In genomic region chr10:27801171-27801785, GRCh38 we compare ENCODE assay signal across 25 cellular contexts. TPM values are rescaled to one million over a fixed set of nuclear protein-coding genes. Genes with fewer than 3 reads are reported as not detected.
A peak's percentile ranks its signal among the peaks of the same experiment; 100 is the strongest.
DNase-seq lines count a peak whose midpoint lies in the region; ATAC-seq and TF ChIP-seq lines count a peak whose summit lies in the region.
"Had no signal": no experiment of that assay in that cellular context is flagged by ENCODE, and none has a peak within 500 bp of the region (broad histone marks: within the 10 kb centered on the region; RNA-seq: fewer than 3 reads in every experiment).

No MANE protein-coding gene starts in this region.

- dilution Hi-C loops in mammary epithelial cell (cut with HindIII; ENCODE audit: low sequenced_read_pairs): no loop called here

- WGBS in mammary epithelial cell (ENCODE audit: low coverage, missing lambda C conversion rate): 58% methylated on average over 3 of the region's 3 CpGs
- 77 to 80% methylated on average over 3 of the region's 3 CpGs for WGBS in GM23248 (ENCODE audit: low coverage in 1 of 2, low lambda C conversion rate in 2 of 2, missing lambda C conversion rate in 2 of 2), 2 experiments
- no CpG with 5 or more reads among the region's 3 CpGs for WGBS in neuronal stem cell (ENCODE audit: extremely low coverage in 2 of 2, insufficient read length in 2 of 2, insufficient replicate concordance in 1 of 2), 2 donors

- no peak overlapping the region for H3K4me3 Mint-ChIP-seq in MCF 10A (ENCODE audit: unreplicated experiment)
- no peak overlapping the region for H3K4me3 Mint-ChIP-seq in CD4-positive, alpha-beta T cell
- H3K4me3 Mint-ChIP-seq: CD8-positive, alpha-beta T cell had no signal

- no peak overlapping the region for H2BK5ac ChIP-seq in neuronal stem cell (ENCODE audit: low read length)

- H3K4me1 Mint-ChIP-seq in MCF 10A (ENCODE audit: insufficient read depth, unreplicated experiment): no peaks in the 10 kb centered on the region
- H3K4me1 Mint-ChIP-seq in CD4-positive, alpha-beta T cell (ENCODE audit: low read depth): no peaks in the 10 kb centered on the region

- no peak overlapping the region for H2BK15ac ChIP-seq in neuronal stem cell (ENCODE audit: low read length)

- H3K4me1 ChIP-seq in mammary epithelial cell (ENCODE audit: insufficient read depth, low read length): no peaks in the 10 kb centered on the region
- H3K4me1 ChIP-seq in GM23248 (ENCODE audit: insufficient read depth): no peaks in the 10 kb centered on the region
- no peaks in the 10 kb centered on the region for H3K4me1 ChIP-seq in neuronal stem cell (ENCODE audit: control insufficient read depth in 2 of 2, insufficient read depth in 1 of 2, low read depth in 1 of 2, low read length in 2 of 2)
- H3K4me1 ChIP-seq: BLaER1 had no signal

- no peak overlapping the region for H3K4me2 ChIP-seq in mammary epithelial cell (ENCODE audit: insufficient read depth, low read depth, low read length)
- no peak overlapping the region for H3K4me2 ChIP-seq in GM23248 (ENCODE audit: unreplicated experiment)
- no peak overlapping the region for H3K4me2 ChIP-seq in neuronal stem cell (ENCODE audit: insufficient read depth, low read length, poor library complexity, severe bottlenecking)
- H3K4me2 ChIP-seq: BLaER1, SK-N-SH had no signal

- no peaks in the 10 kb centered on the region for H3K9me2 ChIP-seq in GM23248 (ENCODE audit: insufficient read depth)
- H3K9me2 ChIP-seq: SK-N-SH had no signal

- peaks cover 7% of the 10 kb centered on the region for H3K27me3 ChIP-seq in mammary epithelial cell (ENCODE audit: insufficient read depth, low read length)
- H3K27me3 ChIP-seq in GM23248 (replicated peaks; ENCODE audit: insufficient read depth): peaks cover 8% of the 10 kb centered on the region; the same call in 1 of the 2 replicates
- H3K27me3 ChIP-seq in CD4-positive, alpha-beta T cell (ENCODE audit: control insufficient read depth, insufficient read depth, low read length): peaks cover 19% of the 10 kb centered on the region
- H3K27me3 ChIP-seq in neuronal stem cell (ENCODE audit: control insufficient read depth in 3 of 3, insufficient read depth in 3 of 3, low read depth in 1 of 3, low read length in 3 of 3): no peaks in the 10 kb centered on the region
- H3K27me3 ChIP-seq: BLaER1 had no signal

- no peaks in the 10 kb centered on the region for H3K36me3 ChIP-seq in mammary epithelial cell (ENCODE audit: insufficient read depth, low read length)
- H3K36me3 ChIP-seq in GM23248 (ENCODE audit: low read depth): no peaks in the 10 kb centered on the region
- no peaks in the 10 kb centered on the region for H3K36me3 ChIP-seq in neuronal stem cell (replicated peaks in 1 of 2; ENCODE audit: control insufficient read depth in 2 of 2, insufficient read depth in 2 of 2, low read length in 2 of 2)
- H3K36me3 ChIP-seq: BLaER1 had no signal

- no peak overlapping the region for H3K4ac ChIP-seq in neuronal stem cell (ENCODE audit: low read length)

- no peak overlapping the region for H3K4me3 ChIP-seq in mammary epithelial cell (replicated peaks in 1 of 3; ENCODE audit: insufficient read depth in 1 of 3, low read depth in 2 of 3, low read length in 3 of 3)
- no peak overlapping the region for H3K4me3 ChIP-seq in GM23248
- no peak overlapping the region for H3K4me3 ChIP-seq in neuronal stem cell (ENCODE audit: low read length in 2 of 2)
- H3K4me3 ChIP-seq: BLaER1, K562 had no signal

- ATAC-seq in esophagus mucosa: peak; percentile 75
- peak; percentile 48 for ATAC-seq in omental fat pad (ENCODE audit: low FRiP score)
- no peak for ATAC-seq in GM18861 (IDR thresholded peaks at IDR 0.05; ENCODE audit: unreplicated experiment)
- ATAC-seq in CD4-positive, alpha-beta T cell (ENCODE audit: poor library complexity): no peak
- ATAC-seq: CD8-positive, alpha-beta T cell; K562; Panc1 had no signal

- DNase-seq in mammary epithelial cell (peak; percentile 51), MCF 10A (ENCODE audit: unreplicated experiment) (no peak), omental fat pad (ENCODE audit: low spot score) (no peak), GM23248 (no peak), neuronal stem cell (ENCODE audit: low spot score) (no peak)
- no peak for DNase-seq in CD4-positive, alpha-beta T cell
- DNase-seq: ACHN; CD8-positive, alpha-beta T cell; DMS79; NCI-H1092; NCI-H1436; NCI-H1930; NCI-H2227 treated with DMSO at 0.1 percent for 48 hours; NCI-H510A treated with DMSO at 0.1 percent for 48 hours; NCI-H748 treated with DMSO at 0.1 percent for 48 hours; NK-92 treated with Interleukin-12 subunit alpha and Interleukin-12 subunit beta, amount 100 ng/mL, for 24 hours; SIG-M5; SK-N-SH had no signal

- H4K8ac ChIP-seq in neuronal stem cell (ENCODE audit: low read depth, low read length): no peak overlapping the region

- H3K9me3 ChIP-seq in mammary epithelial cell (replicated peaks; ENCODE audit: insufficient read depth, low read length) (no peaks in the 10 kb centered on the region), GM23248 (ENCODE audit: low read depth) (no peaks in the 10 kb centered on the region), neuronal stem cell (replicated peaks in 1 of 2; ENCODE audit: control insufficient read depth in 2 of 2, insufficient read depth in 1 of 2, low read depth in 1 of 2, low read length in 2 of 2) (no peaks in the 10 kb centered on the region)
- no peaks in the 10 kb centered on the region for H3K9me3 ChIP-seq in CD4-positive, alpha-beta T cell (ENCODE audit: control insufficient read depth, low read length)
- H3K9me3 ChIP-seq: BLaER1, SK-N-SH had no signal

- no peaks in the 10 kb centered on the region for H4K20me1 ChIP-seq in mammary epithelial cell (ENCODE audit: insufficient read depth, low read length)
- H4K20me1 ChIP-seq in GM23248 (ENCODE audit: insufficient read depth): no peaks in the 10 kb centered on the region
- H4K20me1 ChIP-seq: BLaER1 had no signal

- no peak overlapping the region for H3K27ac ChIP-seq in mammary epithelial cell (ENCODE audit: insufficient read depth, low read depth, low read length)
- H3K27ac ChIP-seq in GM23248: no peak overlapping the region
- H3K27ac ChIP-seq in CD4-positive, alpha-beta T cell (ENCODE audit: low read depth, low read length): no peak overlapping the region
- no peak overlapping the region for H3K27ac ChIP-seq in neuronal stem cell (replicated peaks; ENCODE audit: low read length)
- H3K27ac ChIP-seq: 22Rv1, BLaER1 had no signal

- H3K79me1 ChIP-seq in neuronal stem cell (ENCODE audit: low read depth, low read length): no peaks in the 10 kb centered on the region

- H3K9ac ChIP-seq in mammary epithelial cell (ENCODE audit: insufficient read depth, low read length): no peak overlapping the region
- H3K9ac ChIP-seq in GM23248: no peak overlapping the region
- no peak overlapping the region for H3K9ac ChIP-seq in neuronal stem cell (ENCODE audit: low read depth, low read length, poor library complexity)
- H3K9ac ChIP-seq: BLaER1, SK-N-SH had no signal

- no peak overlapping the region for H2BK120ac ChIP-seq in neuronal stem cell (ENCODE audit: low read depth, low read length)

- H3K9me3 Mint-ChIP-seq in MCF 10A (ENCODE audit: unreplicated experiment): no peaks in the 10 kb centered on the region
- H3K9me3 Mint-ChIP-seq in CD4-positive, alpha-beta T cell: no peaks in the 10 kb centered on the region
- H3K9me3 Mint-ChIP-seq: CD8-positive, alpha-beta T cell had no signal

- no peaks in the 10 kb centered on the region for H3F3A ChIP-seq in GM23248 (ENCODE audit: insufficient read depth)

- H2AFZ ChIP-seq in mammary epithelial cell (ENCODE audit: low read depth, low read length) (peak overlapping the region; percentile 1), GM23248 (no peak overlapping the region), neuronal stem cell (ENCODE audit: low read length) (no peak overlapping the region)

- CTCF ChIA-PET in mammary epithelial cell (lab: Charles Lee; ENCODE audit: low non-redundant PET) (no interaction called here), MCF 10A (lab: Yijun Ruan, JAX) (no interaction called here)
- CTCF ChIA-PET in CD4-positive, alpha-beta T cell (lab: Charles Lee): no interaction called here

- H3K18ac ChIP-seq in neuronal stem cell (ENCODE audit: low read length): no peak overlapping the region

- H3K23ac ChIP-seq in neuronal stem cell (ENCODE audit: low read depth, low read length, poor library complexity): no peak overlapping the region

- no peak overlapping the region for H3K14ac ChIP-seq in neuronal stem cell (ENCODE audit: low read length)

- no peak overlapping the region for H3K27ac Mint-ChIP-seq in MCF 10A (ENCODE audit: low read depth, unreplicated experiment)
- H3K27ac Mint-ChIP-seq in CD4-positive, alpha-beta T cell: no peak overlapping the region
- H3K27ac Mint-ChIP-seq: CD8-positive, alpha-beta T cell had no signal

- H3K27me3 Mint-ChIP-seq in MCF 10A (ENCODE audit: insufficient read depth, unreplicated experiment): no peaks in the 10 kb centered on the region
- peaks cover 40% of the 10 kb centered on the region for H3K27me3 Mint-ChIP-seq in CD4-positive, alpha-beta T cell

- no peak for TF ChIP-seq CTCF in mammary epithelial cell (conservative IDR thresholded peaks at IDR 0.05 in 1 of 2, IDR thresholded peaks at IDR 0.05 in 1 of 2; ENCODE audit: extremely low read depth in 1 of 2, insufficient read depth in 1 of 2, low read depth in 1 of 2, low read length in 2 of 2)
- TF ChIP-seq CTCF in MCF 10A (IDR thresholded peaks at IDR 0.05; ENCODE audit: unreplicated experiment): no peak
- TF ChIP-seq CTCF in omental fat pad (IDR thresholded peaks at IDR 0.05): no peak
- TF ChIP-seq CTCF in CD4-positive, alpha-beta T cell (IDR thresholded peaks at IDR 0.05): no peak

- no peak overlapping the region for H4K91ac ChIP-seq in neuronal stem cell (ENCODE audit: low read depth, low read length, poor library complexity)

- POLR2A ChIA-PET in MCF 10A (lab: Yijun Ruan, JAX): no interaction called here
- POLR2A ChIA-PET in CD4-positive, alpha-beta T cell (lab: Charles Lee): no interaction called here

- no TSS peak for BruUV-seq in mammary epithelial cell (replicated peaks; lab: Mats Ljungman, UMichigan)
- BruUV-seq in MCF 10A (replicated peaks; lab: Mats Ljungman, UMichigan): no TSS peak

- intact Hi-C loops in mammary epithelial cell (cut with micrococcal nuclease) (no loop called here), MCF 10A (cut with micrococcal nuclease) (no loop called here)
- intact Hi-C loops in CD4-positive, alpha-beta T cell (cut with DNase I, micrococcal nuclease): no loop called here

- no peaks in the 10 kb centered on the region for H3K36me3 Mint-ChIP-seq in MCF 10A (ENCODE audit: insufficient read depth, unreplicated experiment)
- no peaks in the 10 kb centered on the region for H3K36me3 Mint-ChIP-seq in CD4-positive, alpha-beta T cell (ENCODE audit: low read depth)
- H3K36me3 Mint-ChIP-seq: CD8-positive, alpha-beta T cell had no signal

- no peak overlapping the region for H2AK5ac ChIP-seq in neuronal stem cell (ENCODE audit: low read depth, low read length)

- H3K79me2 ChIP-seq in mammary epithelial cell (ENCODE audit: insufficient read depth, low read length) (no peaks in the 10 kb centered on the region), GM23248 (ENCODE audit: insufficient read depth) (no peaks in the 10 kb centered on the region)

- in situ Hi-C loops in mammary epithelial cell (cut with MboI; ENCODE audit: low sequenced_read_pairs in 2 of 2): no loop called here
- in situ Hi-C loops in GM23248 (cut with MboI): no loop called here

- H2BK12ac ChIP-seq in neuronal stem cell (ENCODE audit: low read length): no peak overlapping the region

RNA-seq across cellular contexts. Expression of gene MKX, which starts 55.7 kb away (rescaled TPM):
- 10 to 100 TPM in 1 of 2 donors, under 1 TPM in 1; 0.47 to 13.8 TPM for total RNA-seq in mammary epithelial cell
- not detected for polyA plus RNA-seq in mammary epithelial cell
- polyA minus RNA-seq in mammary epithelial cell: not detected
- not detected in 2 replicates for total RNA-seq in MCF 10A (2022)
- total RNA-seq in esophagus mucosa: 1.4 TPM
- 1 to 10 TPM; 1.1 to 5.6 (median 3.1) TPM for total RNA-seq in omental fat pad
- total RNA-seq in GM23248 (2014; rRNA removed; shearing (Covaris generic)): 41.4 and 44.1 TPM in 2 replicates
- 35.9 and 36.2 TPM in 2 replicates for polyA plus RNA-seq in GM23248 (2016; fragmentation: Nextera tagmentation; extraction: Ambion mirVana)
- total RNA-seq in CD4-positive, alpha-beta T cell: not detected
- 0.03 TPM for polyA plus RNA-seq in neuronal stem cell (2013, experiment 1 of 2)
- polyA plus RNA-seq in neuronal stem cell (2013, experiment 2 of 2): 0.03 TPM
- total RNA-seq: CD8-positive, alpha-beta T cell; G401 had no signal
- polyA plus RNA-seq: SK-N-SH had no signal

Comparison
In these comparisons a context has a peak if more than half of its experiments do, and no peak if none do; other contexts are left out.
1. ATAC-seq: peak in esophagus mucosa (single experiment) and omental fat pad (single experiment); none in GM18861 (single experiment) and CD4-positive, alpha-beta T cell (single experiment).